ENCODE assay signal across 1 cellular context in genomic region chr3:142578309-142579223, GRCh38.
A peak's percentile ranks its signal among the peaks of the same experiment; 100 is the strongest.
TF ChIP-seq lines count a peak whose summit lies in the region.

ATR (minus strand) TSS chr3:142578733; CDS start chr3:142578704, 29 bp downstream.

TF ChIP-seq in HEK293, 187 proteins besides CTCF, POLR2A, EP300 and RAD21 (continued from another document):
- TF ChIP-seq ZSCAN18 (tag by site-specific recombination; IDR thresholded peaks at IDR 0.05) (no peak), ZNF830 (tag by site-specific recombination; IDR thresholded peaks at IDR 0.05; ENCODE audit: low read depth) (no peak), ZNF148 (tag by site-specific recombination; IDR thresholded peaks at IDR 0.05; ENCODE audit: borderline replicate concordance) (no peak), ZBTB8A (tag by site-specific recombination; IDR thresholded peaks at IDR 0.05) (peak; percentile 84), ZNF561 (tag by site-specific recombination; IDR thresholded peaks at IDR 0.05; ENCODE audit: borderline replicate concordance) (peak; percentile 91; the same call in 1 of the 2 replicates), ZNF585B (tag by site-specific recombination; IDR thresholded peaks at IDR 0.05) (no peak), MYNN (tag by site-specific recombination; IDR thresholded peaks at IDR 0.05; ENCODE audit: borderline replicate concordance) (no peak), ZNF280C (tag by site-specific recombination; IDR thresholded peaks at IDR 0.05) (no peak), ZNF654 (tag by site-specific recombination; IDR thresholded peaks at IDR 0.05; ENCODE audit: low read depth) (no peak), ZNF155 (tag by site-specific recombination; IDR thresholded peaks at IDR 0.05) (no peak), ZNF324 (tag by site-specific recombination; IDR thresholded peaks at IDR 0.05) (peak; percentile 75; the same call in 1 of the 2 replicates), ZNF626 (tag by site-specific recombination; IDR thresholded peaks at IDR 0.05) (no peak), ZBTB10 (tag by site-specific recombination; IDR thresholded peaks at IDR 0.05) (peak; percentile 48; the same call in 1 of the 2 replicates), ZNF391 (tag by site-specific recombination; IDR thresholded peaks at IDR 0.05; ENCODE audit: borderline replicate concordance, low read depth) (no peak), ZNF692 (tag by site-specific recombination; IDR thresholded peaks at IDR 0.05) (peak; percentile 80), ZNF596 (tag by site-specific recombination; IDR thresholded peaks at IDR 0.05) (0 out of 2 replicates have a peak, but pooled peaks have one; percentile 6), ZNF513 (tag by site-specific recombination; IDR thresholded peaks at IDR 0.05) (no peak), KLF16 (tag by site-specific recombination; IDR thresholded peaks at IDR 0.05) (peak; percentile 93), ZNF239 (tag by site-specific recombination; IDR thresholded peaks at IDR 0.05) (no peak), ZNF701 (tag by site-specific recombination; IDR thresholded peaks at IDR 0.05) (no peak), ZNF521 (tag by site-specific recombination; IDR thresholded peaks at IDR 0.05) (no peak)
